20 cellular contexts compared by ENCODE assay signal in the genomic region with DNA sequence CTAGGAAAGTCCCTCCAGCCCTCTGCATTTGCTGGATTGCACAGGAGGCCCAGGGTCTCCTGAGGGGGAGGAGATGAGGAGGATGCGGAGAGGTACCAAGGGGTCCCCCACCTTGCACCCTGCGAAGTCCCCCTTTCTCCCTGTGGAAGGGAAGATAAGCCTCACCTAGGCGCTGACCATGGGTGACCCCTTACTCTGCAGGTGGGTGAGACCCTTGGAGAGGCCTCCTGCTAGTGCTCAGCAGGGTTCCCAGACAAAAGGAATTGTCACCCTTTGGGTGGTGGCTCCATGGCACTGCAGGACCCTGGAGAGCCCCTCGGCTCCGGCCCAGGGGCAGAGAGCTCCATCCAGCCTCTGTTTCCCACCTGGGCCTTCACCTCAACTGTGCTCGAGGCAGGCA.
"Had no signal": no experiment of that assay in that cellular context is flagged by ENCODE, and none has a peak within 500 bp of the region (broad histone marks: within the 10 kb centered on the region; RNA-seq: fewer than 3 reads in every experiment).

No MANE protein-coding gene starts in this region.

- DNase-seq: activated CD4-positive, alpha-beta T cell treated with anti-CD3 and anti-CD28 coated beads for 36 hours; activated CD4-positive, alpha-beta T cell treated with anti-CD3 and anti-CD28 coated beads, Interleukin-2, amount 50 U/mL, for 4 hours; activated naive CD4-positive, alpha-beta T cell treated with anti-CD3 and anti-CD28 coated beads, Interleukin-2, amount 50 U/mL, for 16 hours; anterior cingulate cortex; effector CD8-positive, alpha-beta T cell; erythroblast; foreskin fibroblast; hippocampal formation; left ventricle myocardium inferior; mammary epithelial cell; nucleus accumbens; stimulated activated CD4-positive, alpha-beta T cell treated with anti-CD3 and anti-CD28 coated beads, Interleukin-4, amount 100 ng/mL, for 24 hours; stimulated activated naive CD4-positive, alpha-beta T cell treated with Interleukin-2 at 50 U/mL for 16 hours; T1000 had no signal

- H3K4me1 ChIP-seq: body of pancreas, left ventricle myocardium inferior had no signal

- H3K4me3 Mint-ChIP-seq: activated CD4-positive, alpha-beta T cell treated with anti-CD3 and anti-CD28 coated beads for 36 hours; dendritic cell treated with granulocyte-macrophage colony-stimulating factor and Interleukin-4, amounts not matched to agents 40 ng/mL and 50 ng/mL, for 4 days; T-helper 1 cell treated with Interleukin-12 subunit alpha and Interleukin-12 subunit beta and Interleukin-4 antibody, amounts not matched to agents 30 μg/mL and 1 μg/mL, for 36 hours; WTC11 had no signal

- H3K27ac Mint-ChIP-seq: activated CD4-positive, alpha-beta T cell treated with anti-CD3 and anti-CD28 coated beads for 36 hours; T-helper 1 cell treated with Interleukin-12 subunit alpha and Interleukin-12 subunit beta and Interleukin-4 antibody, amounts not matched to agents 30 μg/mL and 1 μg/mL, for 36 hours; WTC11 had no signal

- H3K27me3 ChIP-seq: body of pancreas, cardiac muscle cell had no signal

- H3K9me3 ChIP-seq: body of pancreas, left ventricle myocardium inferior, thoracic aorta had no signal

- H3K4me3 ChIP-seq: body of pancreas, cardiac muscle cell, left ventricle myocardium inferior, thoracic aorta had no signal

- ATAC-seq: activated CD4-positive, alpha-beta T cell treated with anti-CD3 and anti-CD28 coated beads for 36 hours; body of pancreas; WTC11 had no signal

- H3K36me3 ChIP-seq: cardiac muscle cell, left ventricle myocardium inferior, thoracic aorta had no signal

- H3K4me1 Mint-ChIP-seq: activated CD4-positive, alpha-beta T cell treated with anti-CD3 and anti-CD28 coated beads for 36 hours had no signal

- H3K27ac ChIP-seq: body of pancreas, cardiac muscle cell, left ventricle myocardium inferior, thoracic aorta had no signal

- H3K9me3 Mint-ChIP-seq: dendritic cell treated with granulocyte-macrophage colony-stimulating factor and Interleukin-4, amounts not matched to agents 40 ng/mL and 50 ng/mL, for 4 days; T-helper 1 cell treated with Interleukin-12 subunit alpha and Interleukin-12 subunit beta and Interleukin-4 antibody, amounts not matched to agents 30 μg/mL and 1 μg/mL, for 36 hours; WTC11 had no signal

- H3K27me3 Mint-ChIP-seq: activated CD4-positive, alpha-beta T cell treated with anti-CD3 and anti-CD28 coated beads for 36 hours; dendritic cell treated with granulocyte-macrophage colony-stimulating factor and Interleukin-4, amounts not matched to agents 40 ng/mL and 50 ng/mL, for 4 days had no signal

- H3K36me3 Mint-ChIP-seq: WTC11 had no signal
